ENCODE assay signal across 16 cellular contexts in the genomic region with DNA sequence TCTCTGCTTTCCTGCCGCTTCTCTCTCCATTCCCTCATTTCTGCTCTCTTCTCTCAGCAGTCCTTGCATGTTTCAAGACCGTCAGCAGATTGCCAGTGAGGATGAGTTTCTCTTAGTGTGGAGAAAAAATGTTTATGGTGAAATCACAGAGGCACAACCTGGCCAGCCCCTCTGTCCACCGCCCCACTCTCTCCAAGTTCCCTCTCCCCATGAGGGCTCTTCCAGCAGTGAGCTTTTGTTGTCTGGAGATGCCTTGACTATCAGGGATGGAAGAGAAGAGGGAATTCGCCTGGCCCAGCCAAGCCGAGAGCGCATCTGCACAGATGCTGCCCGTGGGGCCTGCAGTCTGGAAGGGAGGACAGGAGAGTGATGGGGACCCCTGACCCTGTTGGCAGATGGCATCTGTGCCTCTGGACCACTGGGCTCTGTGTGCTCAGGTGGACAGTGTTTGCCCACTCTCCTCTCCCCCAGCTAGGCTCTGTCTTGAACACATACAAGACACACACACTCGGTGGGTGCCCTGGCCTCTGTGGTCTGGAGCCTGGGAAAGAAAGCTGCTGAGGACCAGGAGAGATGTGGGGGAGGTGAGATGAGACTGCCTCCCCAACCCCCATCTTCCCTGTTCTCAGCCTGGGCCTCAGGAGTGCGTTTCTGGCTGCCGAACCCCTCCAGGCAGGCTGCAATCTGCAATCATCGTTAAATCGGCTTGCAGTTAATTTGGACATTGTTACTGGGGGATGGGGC. TPM values are rescaled to one million over a fixed set of nuclear protein-coding genes. Genes with fewer than 3 reads are reported as not detected.
DNase-seq lines count a peak whose midpoint lies in the region; ATAC-seq, FAIRE-seq and TF ChIP-seq lines count a peak whose summit lies in the region.
"Had no signal": no experiment of that assay in that cellular context is flagged by ENCODE, and none has a peak within 500 bp of the region (broad histone marks: within the 10 kb centered on the region; RNA-seq: fewer than 3 reads in every experiment).

No MANE protein-coding gene starts in this region.

- no peak for FAIRE-seq in small intestine (lab: Jason Lieb, UNC)
- FAIRE-seq: K562 had no signal

- no peak for TF ChIP-seq POLR2A in stomach (IDR thresholded peaks at IDR 0.05)

- CTCF ChIA-PET in WTC11 (lab: Charles Lee): interaction anchor here (1.1 to 4.3 kb wide), 7 partner anchors 9 to 184 kb away, joined by 3 to 40 read pairs (median 14); a partner anchor contains a TSS

- no peaks in the 10 kb centered on the region; the same call in 1 of the 2 replicates for H3K27me3 Mint-ChIP-seq in WTC11 (ENCODE audit: low read depth)
- H3K27me3 Mint-ChIP-seq: activated T-helper 17 cell treated with anti-CD3 and anti-CD28 coated beads, Interleukin-2, amount 50 U/mL, for 72 hours had no signal

- ATAC-seq in WTC11: no peak
- ATAC-seq in HG03108 (IDR thresholded peaks at IDR 0.05; ENCODE audit: unreplicated experiment): no peak
- ATAC-seq in sciatic nerve: no peak
- ATAC-seq: activated CD4-positive, CD25-positive, alpha-beta regulatory T cell treated with anti-CD3 and anti-CD28 coated beads, Interleukin-2, amount 50 U/mL, for 24 hours; activated T-helper 17 cell treated with anti-CD3 and anti-CD28 coated beads, Interleukin-2, amount 50 U/mL, for 72 hours; K562; naive thymus-derived CD4-positive, alpha-beta T cell had no signal

- DNase-seq in WTC11 (ENCODE audit: low spot score) (no peak), stomach (peak; percentile 20), sciatic nerve (ENCODE audit: low spot score) (no peak), small intestine (no peak)
- no peak for DNase-seq in activated CD4-positive, alpha-beta T cell treated with anti-CD3 and anti-CD28 coated beads for 1 hour
- DNase-seq: dermis blood vessel endothelial cell; DMS79 treated with DMSO at 0.1 percent for 48 hours; SHP77 treated with DMSO at 0.1 percent for 48 hours; stimulated activated CD4-positive, alpha-beta T cell treated with anti-CD3 and anti-CD28 coated beads, Interleukin-2, amount 100 ng/mL, for 48 hours had no signal

- peaks cover under 1% of the 10 kb centered on the region; the same call in 1 of the 2 replicates for H3K36me3 Mint-ChIP-seq in WTC11
- H3K36me3 Mint-ChIP-seq: naive thymus-derived CD4-positive, alpha-beta T cell had no signal

- TF ChIP-seq CTCF in WTC11 (IDR thresholded peaks at IDR 0.05): no peak
- no peak for TF ChIP-seq CTCF in stomach (IDR thresholded peaks at IDR 0.05)

- peak overlapping the region; percentile 63 for H3K4me3 Mint-ChIP-seq in WTC11
- H3K4me3 Mint-ChIP-seq: activated T-helper 17 cell treated with anti-CD3 and anti-CD28 coated beads, Interleukin-2, amount 50 U/mL, for 72 hours had no signal

- H3K9me3 ChIP-seq in HUES6 (ENCODE audit: control insufficient read depth, insufficient read depth, low read depth, low read length) (no peaks in the 10 kb centered on the region), stomach (no peaks in the 10 kb centered on the region), small intestine (ENCODE audit: control insufficient read depth, low read depth) (no peaks in the 10 kb centered on the region)

- TF ChIP-seq EP300 in stomach (IDR thresholded peaks at IDR 0.05): no peak

- 72 to 89% (median 80%) methylated on average over 12 of the region's 12 CpGs for WGBS in stomach, 5 donors
- WGBS in small intestine, 3 donors: 77 to 91% (median 90%) methylated on average over 12 of the region's 12 CpGs

- H3K4me1 ChIP-seq in HUES6 (ENCODE audit: control insufficient read depth, insufficient read depth, low read length) (peaks cover 72% of the 10 kb centered on the region), stomach (peaks cover 62 to 87% (median 75%) of the 10 kb centered on the region in 4 donors), small intestine (ENCODE audit: control insufficient read depth in 2 of 2, insufficient read depth in 1 of 2, low read depth in 1 of 2, low read length in 1 of 2) (peaks cover 2 to 10% of the 10 kb centered on the region in 2 donors)

- POLR2A ChIA-PET in WTC11 (lab: Charles Lee): interaction anchor here (0.7 to 1.2 kb wide), 3 partner anchors 184 to 788 kb away, joined by 3 read pairs; no protein-coding TSS in a partner anchor

- peak overlapping the region; percentile 56 for H3K4me3 ChIP-seq in HUES6 (ENCODE audit: low read depth, low read length)
- H3K4me3 ChIP-seq in stomach: no peak overlapping the region
- H3K4me3 ChIP-seq in small intestine (ENCODE audit: low read depth in 1 of 2, low read length in 2 of 2): no peak overlapping the region
- H3K4me3 ChIP-seq: K562 had no signal

- peak overlapping the region; percentile 98 for H3K27ac Mint-ChIP-seq in WTC11

- no peaks in the 10 kb centered on the region for H3K9me3 Mint-ChIP-seq in WTC11
- H3K9me3 Mint-ChIP-seq: activated T-helper 17 cell treated with anti-CD3 and anti-CD28 coated beads, Interleukin-2, amount 50 U/mL, for 72 hours; naive thymus-derived CD4-positive, alpha-beta T cell had no signal

- intact Hi-C loops in stomach (cut with DNase I; ENCODE audit: low total_unique reads): no loop called here
- intact Hi-C loops in sciatic nerve (cut with DNase I): no loop called here

- H3K27me3 ChIP-seq in HUES6 (ENCODE audit: control insufficient read depth, insufficient read depth, low read length) (no peaks in the 10 kb centered on the region), layer of hippocampus (ENCODE audit: control insufficient read depth, insufficient read depth, low read length) (no peaks in the 10 kb centered on the region), stomach (peaks cover 0 to 2% (median 0%) of the 10 kb centered on the region in 3 donors), small intestine (ENCODE audit: control insufficient read depth in 2 of 2, insufficient read depth in 2 of 2, low read length in 2 of 2) (no peaks in the 10 kb centered on the region)

- peaks cover 67% of the 10 kb centered on the region for H3K4me1 Mint-ChIP-seq in WTC11

- H3K36me3 ChIP-seq in HUES6 (ENCODE audit: control insufficient read depth, insufficient read depth, low read length) (peaks cover 15% of the 10 kb centered on the region), stomach (peaks cover 0 to 8% (median under 1%) of the 10 kb centered on the region in 4 donors), small intestine (ENCODE audit: control insufficient read depth in 2 of 2, insufficient read depth in 2 of 2, low read length in 2 of 2) (no peaks in the 10 kb centered on the region)

- H3K9ac ChIP-seq in HUES6 (ENCODE audit: low read length): peak overlapping the region; percentile 74

- H3K27ac ChIP-seq in HUES6 (ENCODE audit: low read depth, low read length) (peak overlapping the region; percentile 39), layer of hippocampus (ENCODE audit: low read depth, low read length) (peak overlapping the region; percentile 71), stomach (peak overlapping the region in 3 of 5 donors; percentile 38 to 73 (median 64)), small intestine (ENCODE audit: low read depth in 1 of 2, low read length in 1 of 2) (peak overlapping the region in 1 of 2 donors; percentile 48)

TF ChIP-seq in WTC11, 78 proteins besides CTCF, POLR2A, EP300 and RAD21 (continues in another document):
- TF ChIP-seq FOXP1 (CRISPR knock-in tag; IDR thresholded peaks at IDR 0.05; ENCODE audit: borderline replicate concordance) (0 out of 2 replicates have a peak, but pooled peaks have one; percentile 53), TEAD1 (CRISPR knock-in tag; IDR thresholded peaks at IDR 0.05) (no peak), ZNF423 (CRISPR knock-in tag; IDR thresholded peaks at IDR 0.05) (no peak), NFYB (CRISPR knock-in tag; conservative IDR thresholded peaks at IDR 0.05; ENCODE audit: low read depth) (no peak)
- TF ChIP-seq, protein P1, sequence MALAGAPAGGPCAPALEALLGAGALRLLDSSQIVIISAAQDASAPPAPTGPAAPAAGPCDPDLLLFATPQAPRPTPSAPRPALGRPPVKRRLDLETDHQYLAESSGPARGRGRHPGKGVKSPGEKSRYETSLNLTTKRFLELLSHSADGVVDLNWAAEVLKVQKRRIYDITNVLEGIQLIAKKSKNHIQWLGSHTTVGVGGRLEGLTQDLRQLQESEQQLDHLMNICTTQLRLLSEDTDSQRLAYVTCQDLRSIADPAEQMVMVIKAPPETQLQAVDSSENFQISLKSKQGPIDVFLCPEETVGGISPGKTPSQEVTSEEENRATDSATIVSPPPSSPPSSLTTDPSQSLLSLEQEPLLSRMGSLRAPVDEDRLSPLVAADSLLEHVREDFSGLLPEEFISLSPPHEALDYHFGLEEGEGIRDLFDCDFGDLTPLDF (CRISPR knock-in tag; IDR thresholded peaks at IDR 0.05): 0 out of 2 replicates have a peak, but pooled peaks have one; percentile 5

RNA-seq across cellular contexts. Expression of a gene that starts 4.4 kb away (rescaled TPM):
- 316 to 347 TPM (median 338 TPM) in 3 replicates for total RNA-seq in WTC11 (2021)
- 1,000 to 10,000 TPM in 1 of 5 donors, 100 to 1,000 TPM in 2, 10 to 100 TPM in 2; 35.6 to 1,030 (median 105) TPM for total RNA-seq in stomach
- polyA plus RNA-seq in stomach: 10 to 100 TPM; 26.9 to 40.8 (median 32.2) TPM
- total RNA-seq in sciatic nerve: 136 TPM
- 100 to 1,000 TPM in 2 of 3 donors, 10 to 100 TPM in 1; 38.9 to 184 (median 153) TPM for polyA plus RNA-seq in small intestine

RNA-seq across cellular contexts. Expression of a gene that starts 55.9 kb away (rescaled TPM):
- total RNA-seq in WTC11 (2021) (not detected in 3 replicates), stomach (under 1 TPM in 1 of 5 donors, not detected in 4; 0.37 TPM), sciatic nerve (0.18 TPM)
- polyA plus RNA-seq in stomach (under 1 TPM in 2 of 3 donors, not detected in 1; 0.13 to 0.19 TPM), small intestine (1 to 10 TPM in 1 of 3 donors, under 1 TPM in 2; 0.22 to 1.6 (median 0.42) TPM)
- total RNA-seq: dermis blood vessel endothelial cell had no signal
